Comparison of ENCODE assay signal across 1 cellular context in the genomic region with DNA sequence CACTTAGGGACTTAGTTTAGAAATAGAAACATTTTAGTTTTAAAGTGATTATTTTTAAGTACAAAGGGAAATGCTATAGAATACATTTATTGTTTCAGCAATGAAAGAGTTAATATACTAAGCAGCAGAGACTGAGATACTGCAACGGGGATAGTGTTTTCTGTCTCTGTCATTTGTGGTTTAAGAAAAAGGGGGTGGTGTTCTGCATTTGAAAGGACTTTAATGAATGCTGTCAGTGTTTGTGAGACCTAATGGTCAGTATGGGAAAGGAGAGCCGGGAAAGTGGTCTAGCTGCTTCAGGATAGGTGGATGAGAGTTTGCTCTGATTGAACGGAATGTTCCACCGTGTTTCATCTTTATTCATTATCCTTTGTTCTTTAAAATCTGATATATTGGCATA.
A peak's percentile ranks its signal among the peaks of the same experiment; 100 is the strongest.
TF ChIP-seq lines count a peak whose summit lies in the region.

A gene with protein sequence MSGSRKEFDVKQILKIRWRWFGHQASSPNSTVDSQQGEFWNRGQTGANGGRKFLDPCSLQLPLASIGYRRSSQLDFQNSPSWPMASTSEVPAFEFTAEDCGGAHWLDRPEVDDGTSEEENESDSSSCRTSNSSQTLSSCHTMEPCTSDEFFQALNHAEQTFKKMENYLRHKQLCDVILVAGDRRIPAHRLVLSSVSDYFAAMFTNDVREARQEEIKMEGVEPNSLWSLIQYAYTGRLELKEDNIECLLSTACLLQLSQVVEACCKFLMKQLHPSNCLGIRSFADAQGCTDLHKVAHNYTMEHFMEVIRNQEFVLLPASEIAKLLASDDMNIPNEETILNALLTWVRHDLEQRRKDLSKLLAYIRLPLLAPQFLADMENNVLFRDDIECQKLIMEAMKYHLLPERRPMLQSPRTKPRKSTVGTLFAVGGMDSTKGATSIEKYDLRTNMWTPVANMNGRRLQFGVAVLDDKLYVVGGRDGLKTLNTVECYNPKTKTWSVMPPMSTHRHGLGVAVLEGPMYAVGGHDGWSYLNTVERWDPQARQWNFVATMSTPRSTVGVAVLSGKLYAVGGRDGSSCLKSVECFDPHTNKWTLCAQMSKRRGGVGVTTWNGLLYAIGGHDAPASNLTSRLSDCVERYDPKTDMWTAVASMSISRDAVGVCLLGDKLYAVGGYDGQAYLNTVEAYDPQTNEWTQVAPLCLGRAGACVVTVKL (plus strand): TSS at position 139 of the 400 bp plus-strand sequence. CDS start 421 bp downstream, outside the sequence.

TF ChIP-seq in H1, 55 proteins besides CTCF, POLR2A, EP300 and RAD21:
- TF ChIP-seq EZH2 (IDR thresholded peaks at IDR 0.05; ENCODE audit: low read depth, low read length, severe bottlenecking) (no peak), HDAC2 (IDR thresholded peaks at IDR 0.05; ENCODE audit: borderline replicate concordance in 1 of 2, low read depth in 2 of 2, low read length in 2 of 2) (peak in 1 of 2 experiments; percentile 68; a peak in 1 of 4 replicates), SIN3A (conservative IDR thresholded peaks at IDR 0.05 in 1 of 2, IDR thresholded peaks at IDR 0.05 in 1 of 2; ENCODE audit: low read depth in 1 of 2, low read length in 2 of 2) (peak in 1 of 2 experiments; percentile 83; a peak in 2 of 4 replicates), POU5F1 (IDR thresholded peaks at IDR 0.05; ENCODE audit: low read depth, low read length) (0 out of 2 replicates have a peak, but pooled peaks have one; percentile 32)
- TF ChIP-seq, protein P1, sequence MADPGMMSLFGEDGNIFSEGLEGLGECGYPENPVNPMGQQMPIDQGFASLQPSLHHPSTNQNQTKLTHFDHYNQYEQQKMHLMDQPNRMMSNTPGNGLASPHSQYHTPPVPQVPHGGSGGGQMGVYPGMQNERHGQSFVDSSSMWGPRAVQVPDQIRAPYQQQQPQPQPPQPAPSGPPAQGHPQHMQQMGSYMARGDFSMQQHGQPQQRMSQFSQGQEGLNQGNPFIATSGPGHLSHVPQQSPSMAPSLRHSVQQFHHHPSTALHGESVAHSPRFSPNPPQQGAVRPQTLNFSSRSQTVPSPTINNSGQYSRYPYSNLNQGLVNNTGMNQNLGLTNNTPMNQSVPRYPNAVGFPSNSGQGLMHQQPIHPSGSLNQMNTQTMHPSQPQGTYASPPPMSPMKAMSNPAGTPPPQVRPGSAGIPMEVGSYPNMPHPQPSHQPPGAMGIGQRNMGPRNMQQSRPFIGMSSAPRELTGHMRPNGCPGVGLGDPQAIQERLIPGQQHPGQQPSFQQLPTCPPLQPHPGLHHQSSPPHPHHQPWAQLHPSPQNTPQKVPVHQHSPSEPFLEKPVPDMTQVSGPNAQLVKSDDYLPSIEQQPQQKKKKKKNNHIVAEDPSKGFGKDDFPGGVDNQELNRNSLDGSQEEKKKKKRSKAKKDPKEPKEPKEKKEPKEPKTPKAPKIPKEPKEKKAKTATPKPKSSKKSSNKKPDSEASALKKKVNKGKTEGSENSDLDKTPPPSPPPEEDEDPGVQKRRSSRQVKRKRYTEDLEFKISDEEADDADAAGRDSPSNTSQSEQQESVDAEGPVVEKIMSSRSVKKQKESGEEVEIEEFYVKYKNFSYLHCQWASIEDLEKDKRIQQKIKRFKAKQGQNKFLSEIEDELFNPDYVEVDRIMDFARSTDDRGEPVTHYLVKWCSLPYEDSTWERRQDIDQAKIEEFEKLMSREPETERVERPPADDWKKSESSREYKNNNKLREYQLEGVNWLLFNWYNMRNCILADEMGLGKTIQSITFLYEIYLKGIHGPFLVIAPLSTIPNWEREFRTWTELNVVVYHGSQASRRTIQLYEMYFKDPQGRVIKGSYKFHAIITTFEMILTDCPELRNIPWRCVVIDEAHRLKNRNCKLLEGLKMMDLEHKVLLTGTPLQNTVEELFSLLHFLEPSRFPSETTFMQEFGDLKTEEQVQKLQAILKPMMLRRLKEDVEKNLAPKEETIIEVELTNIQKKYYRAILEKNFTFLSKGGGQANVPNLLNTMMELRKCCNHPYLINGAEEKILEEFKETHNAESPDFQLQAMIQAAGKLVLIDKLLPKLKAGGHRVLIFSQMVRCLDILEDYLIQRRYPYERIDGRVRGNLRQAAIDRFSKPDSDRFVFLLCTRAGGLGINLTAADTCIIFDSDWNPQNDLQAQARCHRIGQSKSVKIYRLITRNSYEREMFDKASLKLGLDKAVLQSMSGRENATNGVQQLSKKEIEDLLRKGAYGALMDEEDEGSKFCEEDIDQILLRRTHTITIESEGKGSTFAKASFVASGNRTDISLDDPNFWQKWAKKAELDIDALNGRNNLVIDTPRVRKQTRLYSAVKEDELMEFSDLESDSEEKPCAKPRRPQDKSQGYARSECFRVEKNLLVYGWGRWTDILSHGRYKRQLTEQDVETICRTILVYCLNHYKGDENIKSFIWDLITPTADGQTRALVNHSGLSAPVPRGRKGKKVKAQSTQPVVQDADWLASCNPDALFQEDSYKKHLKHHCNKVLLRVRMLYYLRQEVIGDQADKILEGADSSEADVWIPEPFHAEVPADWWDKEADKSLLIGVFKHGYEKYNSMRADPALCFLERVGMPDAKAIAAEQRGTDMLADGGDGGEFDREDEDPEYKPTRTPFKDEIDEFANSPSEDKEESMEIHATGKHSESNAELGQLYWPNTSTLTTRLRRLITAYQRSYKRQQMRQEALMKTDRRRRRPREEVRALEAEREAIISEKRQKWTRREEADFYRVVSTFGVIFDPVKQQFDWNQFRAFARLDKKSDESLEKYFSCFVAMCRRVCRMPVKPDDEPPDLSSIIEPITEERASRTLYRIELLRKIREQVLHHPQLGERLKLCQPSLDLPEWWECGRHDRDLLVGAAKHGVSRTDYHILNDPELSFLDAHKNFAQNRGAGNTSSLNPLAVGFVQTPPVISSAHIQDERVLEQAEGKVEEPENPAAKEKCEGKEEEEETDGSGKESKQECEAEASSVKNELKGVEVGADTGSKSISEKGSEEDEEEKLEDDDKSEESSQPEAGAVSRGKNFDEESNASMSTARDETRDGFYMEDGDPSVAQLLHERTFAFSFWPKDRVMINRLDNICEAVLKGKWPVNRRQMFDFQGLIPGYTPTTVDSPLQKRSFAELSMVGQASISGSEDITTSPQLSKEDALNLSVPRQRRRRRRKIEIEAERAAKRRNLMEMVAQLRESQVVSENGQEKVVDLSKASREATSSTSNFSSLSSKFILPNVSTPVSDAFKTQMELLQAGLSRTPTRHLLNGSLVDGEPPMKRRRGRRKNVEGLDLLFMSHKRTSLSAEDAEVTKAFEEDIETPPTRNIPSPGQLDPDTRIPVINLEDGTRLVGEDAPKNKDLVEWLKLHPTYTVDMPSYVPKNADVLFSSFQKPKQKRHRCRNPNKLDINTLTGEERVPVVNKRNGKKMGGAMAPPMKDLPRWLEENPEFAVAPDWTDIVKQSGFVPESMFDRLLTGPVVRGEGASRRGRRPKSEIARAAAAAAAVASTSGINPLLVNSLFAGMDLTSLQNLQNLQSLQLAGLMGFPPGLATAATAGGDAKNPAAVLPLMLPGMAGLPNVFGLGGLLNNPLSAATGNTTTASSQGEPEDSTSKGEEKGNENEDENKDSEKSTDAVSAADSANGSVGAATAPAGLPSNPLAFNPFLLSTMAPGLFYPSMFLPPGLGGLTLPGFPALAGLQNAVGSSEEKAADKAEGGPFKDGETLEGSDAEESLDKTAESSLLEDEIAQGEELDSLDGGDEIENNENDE (IDR thresholded peaks at IDR 0.05; ENCODE audit: insufficient replicate concordance, low read length) = peak; percentile 70
